ENCODE assay signal across 16 cellular contexts in genomic region chr1:23111600-23112535, GRCh38. TPM values are rescaled to one million over a fixed set of nuclear protein-coding genes. Genes with fewer than 3 reads are reported as not detected.
DNase-seq lines count a peak whose midpoint lies in the region; ATAC-seq and TF ChIP-seq lines count a peak whose summit lies in the region.
"Had no signal": no experiment of that assay in that cellular context is flagged by ENCODE, and none has a peak within 500 bp of the region (broad histone marks: within the 10 kb centered on the region; RNA-seq: fewer than 3 reads in every experiment).

No MANE protein-coding gene starts in this region.

- H3K27ac Mint-ChIP-seq in activated CD4-positive, alpha-beta T cell treated with anti-CD3 and anti-CD28 coated beads, Interleukin-2, amount 10 ng/mL, durations not matched to agents 7 days and 5 days: peak overlapping the region; percentile 7
- peak overlapping the region; percentile 64 for H3K27ac Mint-ChIP-seq in chondrocyte (ENCODE audit: unreplicated experiment)
- H3K27ac Mint-ChIP-seq in nephron progenitor cell: peak overlapping the region; percentile 67

- no peak for DNase-seq in activated CD4-positive, alpha-beta T cell treated with anti-CD3 and anti-CD28 coated beads, Interleukin-2, amount 10 ng/mL, durations not matched to agents 7 days and 5 days
- no peak for DNase-seq in activated CD4-positive, alpha-beta T cell treated with anti-CD3 and anti-CD28 coated beads for 48 hours
- DNase-seq in KBM-7: peak; percentile 52
- no peak for DNase-seq in chondrocyte (ENCODE audit: low spot score)
- DNase-seq in nephron progenitor cell: no peak
- DNase-seq in H7: no peak
- DNase-seq in ascending aorta (ENCODE audit: low spot score in 2 of 2): no peak
- DNase-seq: activated CD4-positive, alpha-beta memory T cell treated with anti-CD3 and anti-CD28 coated beads for 36 hours; amniotic stem cell; DMS153; foreskin melanocyte; kidney; NCI-H2081 treated with DMSO at 0.1 percent for 48 hours; uterus had no signal

- CTCF ChIA-PET in activated CD4-positive, alpha-beta T cell treated with anti-CD3 and anti-CD28 coated beads, Interleukin-2, amount 10 ng/mL, durations not matched to agents 7 days and 5 days (lab: Charles Lee): interaction anchor here (1.1 to 2.9 kb wide), 5 partner anchors 8 to 73 kb away, joined by 4 to 13 read pairs (median 7); no protein-coding TSS in a partner anchor

- no peaks in the 10 kb centered on the region for H3K9me3 ChIP-seq in ascending aorta
- H3K9me3 ChIP-seq: uterus had no signal

- POLR2A ChIA-PET in activated CD4-positive, alpha-beta T cell treated with anti-CD3 and anti-CD28 coated beads, Interleukin-2, amount 10 ng/mL, durations not matched to agents 7 days and 5 days (lab: Charles Lee): no interaction called here

- H3K27me3 ChIP-seq in H7 (ENCODE audit: control insufficient read depth, insufficient read depth, low read length): no peaks in the 10 kb centered on the region
- H3K27me3 ChIP-seq in ascending aorta: no peaks in the 10 kb centered on the region
- H3K27me3 ChIP-seq: uterus had no signal

- no peak overlapping the region for H3K4me3 ChIP-seq in H7 (ENCODE audit: insufficient read depth, low read depth, low read length)
- H3K4me3 ChIP-seq in ascending aorta: no peak overlapping the region
- H3K4me3 ChIP-seq: uterus had no signal

- no peak overlapping the region for H3K4me3 Mint-ChIP-seq in activated CD4-positive, alpha-beta T cell treated with anti-CD3 and anti-CD28 coated beads, Interleukin-2, amount 10 ng/mL, durations not matched to agents 7 days and 5 days
- H3K4me3 Mint-ChIP-seq in chondrocyte (ENCODE audit: unreplicated experiment) (no peak overlapping the region), nephron progenitor cell (no peak overlapping the region)
- H3K4me3 Mint-ChIP-seq: activated CD4-positive, alpha-beta memory T cell treated with anti-CD3 and anti-CD28 coated beads for 36 hours had no signal

- intact Hi-C loops in ascending aorta (cut with DNase I): no loop called here

- peaks cover 0 to 13% of the 10 kb centered on the region in 2 donors for H3K4me1 ChIP-seq in ascending aorta
- H3K4me1 ChIP-seq: uterus had no signal

- ATAC-seq in GM18870 (IDR thresholded peaks at IDR 0.05; ENCODE audit: unreplicated experiment): no peak

- H3K27ac ChIP-seq in ascending aorta: peak overlapping the region in 1 of 2 donors; percentile 23
- H3K27ac ChIP-seq: HL-60, uterus had no signal

- H3K27me3 Mint-ChIP-seq in activated CD4-positive, alpha-beta T cell treated with anti-CD3 and anti-CD28 coated beads, Interleukin-2, amount 10 ng/mL, durations not matched to agents 7 days and 5 days: no peaks in the 10 kb centered on the region
- H3K27me3 Mint-ChIP-seq in chondrocyte (ENCODE audit: low read depth) (no peaks in the 10 kb centered on the region), nephron progenitor cell (ENCODE audit: low read depth, poor library complexity) (no peaks in the 10 kb centered on the region)
- H3K27me3 Mint-ChIP-seq: activated CD4-positive, alpha-beta memory T cell treated with anti-CD3 and anti-CD28 coated beads for 36 hours had no signal

- TF ChIP-seq CTCF in chondrocyte (IDR thresholded peaks at IDR 0.05) (no peak), nephron progenitor cell (IDR thresholded peaks at IDR 0.05) (no peak), ascending aorta (IDR thresholded peaks at IDR 0.05) (no peak)

- peaks cover 62% of the 10 kb centered on the region for H3K4me1 Mint-ChIP-seq in activated CD4-positive, alpha-beta T cell treated with anti-CD3 and anti-CD28 coated beads, Interleukin-2, amount 10 ng/mL, durations not matched to agents 7 days and 5 days
- H3K4me1 Mint-ChIP-seq in chondrocyte (ENCODE audit: low read depth): peaks cover 63% of the 10 kb centered on the region
- H3K4me1 Mint-ChIP-seq in nephron progenitor cell: peaks cover 36% of the 10 kb centered on the region

- peaks cover 12% of the 10 kb centered on the region for H3K36me3 Mint-ChIP-seq in activated CD4-positive, alpha-beta T cell treated with anti-CD3 and anti-CD28 coated beads, Interleukin-2, amount 10 ng/mL, durations not matched to agents 7 days and 5 days (ENCODE audit: low read depth)
- H3K36me3 Mint-ChIP-seq in chondrocyte (ENCODE audit: low read depth): peaks cover 9% of the 10 kb centered on the region
- peaks cover 22% of the 10 kb centered on the region for H3K36me3 Mint-ChIP-seq in nephron progenitor cell (ENCODE audit: low read depth)

- H3K9me3 Mint-ChIP-seq in activated CD4-positive, alpha-beta T cell treated with anti-CD3 and anti-CD28 coated beads, Interleukin-2, amount 10 ng/mL, durations not matched to agents 7 days and 5 days: no peaks in the 10 kb centered on the region
- H3K9me3 Mint-ChIP-seq in chondrocyte (ENCODE audit: low read depth) (no peaks in the 10 kb centered on the region), nephron progenitor cell (no peaks in the 10 kb centered on the region)
- H3K9me3 Mint-ChIP-seq: activated CD4-positive, alpha-beta memory T cell treated with anti-CD3 and anti-CD28 coated beads for 36 hours had no signal

- in situ Hi-C loops in KBM-7 (cut with MboI; ENCODE audit: low pct_unique_long_range_greater_than_20kb, low sequenced_read_pairs): no loop called here

- H3K36me3 ChIP-seq in H7 (replicated peaks; ENCODE audit: control insufficient read depth, insufficient read depth, low read length) (no peaks in the 10 kb centered on the region), ascending aorta (peaks cover 5 to 18% of the 10 kb centered on the region in 2 donors)
- H3K36me3 ChIP-seq: uterus had no signal

RNA-seq across cellular contexts. Expression of gene LUZP1, which starts 56.8 kb away (rescaled TPM):
- 10 to 100 TPM; 16.9 to 17.5 TPM for total RNA-seq in activated CD4-positive, alpha-beta T cell treated with anti-CD3 and anti-CD28 coated beads, Interleukin-2, amount 10 ng/mL, durations not matched to agents 7 days and 5 days
- total RNA-seq in chondrocyte: 55.5 to 67.7 TPM (median 58.0 TPM) in 3 replicates
- total RNA-seq in H7 (2014; rRNA removed; shearing (Covaris generic)): 29.9 and 30.9 TPM in 2 replicates
- 18.0 TPM for total RNA-seq in ascending aorta

Comparison
In these comparisons a context has a peak if more than half of its experiments do, and no peak if none do; other contexts are left out.
1. H3K27ac Mint-ChIP-seq: peak in every context shown above with its lines; median percentile 67 in nephron progenitor cell; 64 in chondrocyte; 7 in activated CD4-positive, alpha-beta T cell treated with anti-CD3 and anti-CD28 coated beads, Interleukin-2, amount 10 ng/mL, durations not matched to agents 7 days and 5 days.